ENCODE assay signal across 33 cellular contexts in genomic region chr2:240887631-240888030, GRCh38. TPM values are rescaled to one million over a fixed set of nuclear protein-coding genes. Genes with fewer than 3 reads are reported as not detected.
"Had no signal": no experiment of that assay in that cellular context is flagged by ENCODE, and none has a peak within 500 bp of the region (broad histone marks: within the 10 kb centered on the region; RNA-seq: fewer than 3 reads in every experiment).

No MANE protein-coding gene starts in this region.

- H3K4me1 ChIP-seq: gastrocnemius medialis, left lung, lower lobe of right lung, pancreas, testis, tibial artery had no signal

- H3K27me3 Mint-ChIP-seq: naive thymus-derived CD8-positive, alpha-beta T cell; type B pancreatic cell had no signal

- ATAC-seq: esophagus mucosa; gastrocnemius medialis; left lung; naive thymus-derived CD8-positive, alpha-beta T cell; pancreas; sciatic nerve; stimulated activated effector memory CD8-positive, alpha-beta T cell treated with anti-CD3 and anti-CD28 coated beads, Interleukin-12 subunit alpha, Interleukin-12 subunit beta, amount 100 ng/mL, for 72 hours had no signal

- H3K9me3 ChIP-seq: gastrocnemius medialis, left lung, lower lobe of right lung, pancreas, testis, tibial artery had no signal

- H3K27ac Mint-ChIP-seq: immature natural killer cell; naive thymus-derived CD8-positive, alpha-beta T cell; stimulated activated effector memory CD8-positive, alpha-beta T cell treated with anti-CD3 and anti-CD28 coated beads, Interleukin-12 subunit alpha, Interleukin-12 subunit beta, amount 100 ng/mL, for 72 hours; type B pancreatic cell had no signal

- DNase-seq: cerebellar nuclear complex; effector CD4-positive, alpha-beta T cell; foreskin fibroblast; gastrocnemius medialis; head of caudate nucleus; hypothalamus; immature natural killer cell; islet precursor cell; naive thymus-derived CD8-positive, alpha-beta T cell; occipital lobe; retina; stimulated activated CD4-positive, alpha-beta T cell treated with anti-CD3 and anti-CD28 coated beads, Interleukin-2, amount 100 ng/mL, for 24 hours; stimulated activated CD4-positive, alpha-beta T cell treated with anti-CD3 and anti-CD28 coated beads, Interleukin-4, amount 100 ng/mL, for 24 hours; stimulated activated naive CD4-positive, alpha-beta T cell treated with Interleukin-2 at 50 U/mL for 16 hours; testis; tibial artery had no signal

- H3K36me3 ChIP-seq: gastrocnemius medialis, left lung, lower lobe of right lung, pancreas, tibial artery had no signal

- H3K4me1 Mint-ChIP-seq: immature natural killer cell; stimulated activated effector memory CD8-positive, alpha-beta T cell treated with anti-CD3 and anti-CD28 coated beads, Interleukin-12 subunit alpha, Interleukin-12 subunit beta, amount 100 ng/mL, for 72 hours had no signal

- H3K36me3 Mint-ChIP-seq: immature natural killer cell; naive thymus-derived CD8-positive, alpha-beta T cell; stimulated activated effector memory CD8-positive, alpha-beta T cell treated with anti-CD3 and anti-CD28 coated beads, Interleukin-12 subunit alpha, Interleukin-12 subunit beta, amount 100 ng/mL, for 72 hours had no signal

- H3K4me3 ChIP-seq: dorsolateral prefrontal cortex, gastrocnemius medialis, left lung, lower lobe of right lung, pancreas, smooth muscle cell, testis, tibial artery had no signal

- H3K27ac ChIP-seq: epithelial cell of prostate, gastrocnemius medialis, left lung, lower lobe of right lung, pancreas, testis, tibial artery had no signal

- H3K9me3 Mint-ChIP-seq: immature natural killer cell; naive thymus-derived CD8-positive, alpha-beta T cell; stimulated activated effector memory CD8-positive, alpha-beta T cell treated with anti-CD3 and anti-CD28 coated beads, Interleukin-12 subunit alpha, Interleukin-12 subunit beta, amount 100 ng/mL, for 72 hours; type B pancreatic cell had no signal

- H3K27me3 ChIP-seq: dorsolateral prefrontal cortex, gastrocnemius medialis, left lung, pancreas, testis had no signal

- H3K4me3 Mint-ChIP-seq: immature natural killer cell; naive thymus-derived CD8-positive, alpha-beta T cell; stimulated activated effector memory CD8-positive, alpha-beta T cell treated with anti-CD3 and anti-CD28 coated beads, Interleukin-12 subunit alpha, Interleukin-12 subunit beta, amount 100 ng/mL, for 72 hours; type B pancreatic cell had no signal

RNA-seq across cellular contexts. Expression of gene MAB21L4, which starts 8.3 kb away (rescaled TPM):
- total RNA-seq: gastrocnemius medialis; glomerular endothelial cell; mesenteric fat pad; myocyte; naive thymus-derived CD8-positive, alpha-beta T cell; occipital lobe; posterior vena cava; pulmonary artery endothelial cell; sciatic nerve; testis had no signal
- polyA plus RNA-seq: immature natural killer cell; naive thymus-derived CD8-positive, alpha-beta T cell; neural cell had no signal

RNA-seq across cellular contexts. Expression of gene CROCC2, which starts 18.5 kb away (rescaled TPM):
- total RNA-seq: glomerular endothelial cell; mesenteric fat pad; myocyte; naive thymus-derived CD8-positive, alpha-beta T cell; pulmonary artery endothelial cell; smooth muscle cell; urinary bladder had no signal
- polyA plus RNA-seq: immature natural killer cell; naive thymus-derived CD8-positive, alpha-beta T cell; smooth muscle cell had no signal

RNA-seq across cellular contexts. Expression of gene AGXT, which starts 19.0 kb away (rescaled TPM):
- total RNA-seq: esophagus mucosa; glomerular endothelial cell; left lung; lower lobe of right lung; myocyte; naive thymus-derived CD8-positive, alpha-beta T cell; occipital lobe; posterior vena cava; pulmonary artery endothelial cell; sciatic nerve; smooth muscle cell; urinary bladder had no signal
- polyA plus RNA-seq: immature natural killer cell; naive thymus-derived CD8-positive, alpha-beta T cell; neural cell; smooth muscle cell had no signal
